Comparison of ENCODE assay signal across 9 cellular contexts in the genomic region with DNA sequence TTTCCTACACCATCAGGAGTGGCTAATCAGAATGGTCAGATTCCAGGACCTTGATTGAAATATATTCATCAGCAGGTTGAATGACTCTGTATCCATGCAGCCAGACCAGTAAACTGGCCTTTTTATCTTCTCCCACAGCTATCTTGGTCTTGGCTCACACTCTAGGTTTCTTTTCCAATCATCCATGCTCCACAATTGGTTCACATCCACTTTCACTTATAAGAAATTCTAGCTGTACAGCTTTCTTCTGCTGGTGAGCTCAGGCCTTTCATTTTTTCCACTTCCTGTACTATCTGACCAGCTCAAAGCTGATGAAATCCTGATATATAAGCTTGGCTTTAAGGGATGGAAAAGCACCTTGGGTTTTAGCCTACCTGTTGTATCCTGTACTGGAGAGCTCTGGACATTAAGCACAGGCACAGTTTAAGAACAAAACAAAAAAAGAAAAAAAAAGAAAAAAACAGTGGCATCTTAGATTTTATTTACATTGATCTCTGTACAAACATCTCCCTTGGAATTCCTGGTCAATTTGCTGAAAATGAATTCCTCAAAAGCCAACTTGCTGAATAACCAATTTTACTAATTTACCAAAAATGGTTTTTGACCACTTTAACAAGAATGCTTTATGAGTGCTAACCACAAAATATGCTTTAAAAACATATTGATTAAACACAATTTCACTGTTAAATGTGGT.
DNase-seq lines count a peak whose midpoint lies in the region; ATAC-seq, FAIRE-seq and TF ChIP-seq lines count a peak whose summit lies in the region.
"Had no signal": no experiment of that assay in that cellular context is flagged by ENCODE, and none has a peak within 500 bp of the region (broad histone marks: within the 10 kb centered on the region; RNA-seq: fewer than 3 reads in every experiment).

No MANE protein-coding gene starts in this region.

- ATAC-seq in left lobe of liver: peak; percentile 30
- ATAC-seq in GM21360 (IDR thresholded peaks at IDR 0.05; ENCODE audit: unreplicated experiment): no peak
- no peak for ATAC-seq in HG03175 (IDR thresholded peaks at IDR 0.05; ENCODE audit: unreplicated experiment)

- peak; percentile 29 for DNase-seq in A172 (ENCODE audit: low spot score)
- DNase-seq in astrocyte of the hippocampus (ENCODE audit: low read depth, low spot score): peak; percentile 69
- no peak for DNase-seq in left lobe of liver (ENCODE audit: low spot score)
- no peak for DNase-seq in GM12891 (ENCODE audit: insufficient read length, low spot score)
- no peak for DNase-seq in activated effector memory CD4-positive, alpha-beta T cell treated with Interleukin-2 at 50 U/mL for 16 hours
- DNase-seq: CD4-positive, alpha-beta memory T cell had no signal

- H3K9me3 ChIP-seq in HEK293 (ENCODE audit: control insufficient read depth, insufficient read depth, low read depth, low read length): no peaks in the 10 kb centered on the region

- CTCF ChIA-PET in HEK293 (lab: Yijun Ruan, JAX): interaction anchor here (0.5 to 0.8 kb wide), 2 partner anchors 17 to 23 kb away, joined by 3 to 4 read pairs; no protein-coding TSS in a partner anchor

- no peak overlapping the region for H3K27ac ChIP-seq in HEK293 (ENCODE audit: extremely low read depth, low read depth, low read length)

- TF ChIP-seq POLR2A in GM12891 (IDR thresholded peaks at IDR 0.05; ENCODE audit: low read depth, low read length): no peak

- H3K4me3 ChIP-seq in HEK293 (ENCODE audit: low read depth, low read length): no peak overlapping the region

- TF ChIP-seq CTCF in HEK293 (tag by site-specific recombination; IDR thresholded peaks at IDR 0.05): no peak

- FAIRE-seq in GM12891 (lab: Jason Lieb, UNC): no peak

- H3K36me3 ChIP-seq in HEK293 (ENCODE audit: control insufficient read depth in 2 of 2, insufficient read depth in 1 of 2, low read length in 2 of 2): peaks cover 21 to 31% of the 10 kb centered on the region in 2 experiments

- H3K4me1 ChIP-seq in HEK293 (ENCODE audit: control insufficient read depth, insufficient read depth, low read length): no peaks in the 10 kb centered on the region

- POLR2A ChIA-PET in HEK293 (lab: Yijun Ruan, JAX): interaction anchor here (0.6 kb wide), 1 partner anchor 29 kb away, joined by 3 read pairs; no protein-coding TSS in a partner anchor

TF ChIP-seq in HEK293, 187 proteins besides CTCF, POLR2A, EP300 and RAD21:
- TF ChIP-seq PRDM1 (tag by site-specific recombination; IDR thresholded peaks at IDR 0.05) (peak; percentile 85), ZNF214 (tag by site-specific recombination; IDR thresholded peaks at IDR 0.05; ENCODE audit: borderline replicate concordance) (no peak)

TF ChIP-seq in GM12891, 5 proteins besides CTCF, POLR2A, EP300 and RAD21:
- no peak for TF ChIP-seq SPI1 (IDR thresholded peaks at IDR 0.05; ENCODE audit: low read depth, low read length)
- no peak for TF ChIP-seq POLR2AphosphoS5 (IDR thresholded peaks at IDR 0.05; ENCODE audit: low read depth, low read length)
- TF ChIP-seq POU2F2 (IDR thresholded peaks at IDR 0.05; ENCODE audit: low read depth, low read length): no peak
TF ChIP-seq in GM12891: peak in this region for 0.

Comparison
In these comparisons a context has a peak if more than half of its experiments do, and no peak if none do; other contexts are left out.
1. DNase-seq: peak in A172 (single experiment) and astrocyte of the hippocampus (single experiment); none in left lobe of liver (single experiment), GM12891 (single experiment) and activated effector memory CD4-positive, alpha-beta T cell treated with Interleukin-2 at 50 U/mL for 16 hours (single experiment).